23 cellular contexts compared by ENCODE assay signal in the genomic region with DNA sequence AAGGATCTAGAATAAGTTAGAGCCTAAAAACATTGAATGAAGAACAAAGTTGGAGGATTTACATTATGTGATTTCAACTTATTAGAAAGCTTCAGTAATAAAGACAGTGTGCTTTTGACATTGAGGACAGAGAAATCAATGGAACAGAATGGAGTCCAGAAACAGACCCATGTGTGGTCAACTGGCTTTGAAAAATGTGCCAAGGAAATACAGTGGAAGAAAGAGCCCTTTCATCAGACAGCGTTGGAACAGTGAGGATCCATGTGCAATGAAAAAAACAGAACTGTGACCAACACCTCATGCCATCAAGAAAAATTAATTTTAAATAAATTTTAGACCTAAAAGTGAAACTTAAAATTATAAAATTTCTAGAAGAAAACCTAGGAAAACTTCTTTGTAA. TPM values are rescaled to one million over a fixed set of nuclear protein-coding genes. Genes with fewer than 3 reads are reported as not detected.
"Had no signal": no experiment of that assay in that cellular context is flagged by ENCODE, and none has a peak within 500 bp of the region (broad histone marks: within the 10 kb centered on the region; RNA-seq: fewer than 3 reads in every experiment).

No MANE protein-coding gene starts in this region.

- H3K4me3 ChIP-seq: MG63 had no signal

- H3K9me3 ChIP-seq: MG63 had no signal

- H3K27ac ChIP-seq: RWPE1 had no signal

- H3K27me3 ChIP-seq: MG63 had no signal

- DNase-seq: IMR-90; Karpas-422; KG1; MG63; NCI-H1092; NCI-H1105 treated with DMSO at 0.1 percent for 48 hours; NCI-H1436; NCI-H187; NCI-H2029; NCI-H2081 treated with DMSO at 0.1 percent for 48 hours; NCI-H2171; NCI-H226; NCI-H446; NCI-H510A; NCI-H524 treated with DMSO at 0.1 percent for 48 hours; NCI-H69; NCI-H774; NK-92 treated with Interleukin-12 subunit alpha and Interleukin-12 subunit beta, amount 100 ng/mL, for 24 hours; PC-3; SHP77 had no signal

- H3K36me3 ChIP-seq: MG63 had no signal

RNA-seq across cellular contexts. Expression of gene LRRC18, which starts 50.6 kb away (rescaled TPM):
- total RNA-seq: HepG2, IMR-90, OCI-LY7, PC-3 had no signal
- polyA plus RNA-seq: HepG2, IMR-90 had no signal
